8 cellular contexts compared by ENCODE assay signal in genomic region chr15:78506971-78507830, GRCh38. TPM values are rescaled to one million over a fixed set of nuclear protein-coding genes. Genes with fewer than 3 reads are reported as not detected.
DNase-seq lines count a peak whose midpoint lies in the region; ATAC-seq and TF ChIP-seq lines count a peak whose summit lies in the region.

A gene with protein sequence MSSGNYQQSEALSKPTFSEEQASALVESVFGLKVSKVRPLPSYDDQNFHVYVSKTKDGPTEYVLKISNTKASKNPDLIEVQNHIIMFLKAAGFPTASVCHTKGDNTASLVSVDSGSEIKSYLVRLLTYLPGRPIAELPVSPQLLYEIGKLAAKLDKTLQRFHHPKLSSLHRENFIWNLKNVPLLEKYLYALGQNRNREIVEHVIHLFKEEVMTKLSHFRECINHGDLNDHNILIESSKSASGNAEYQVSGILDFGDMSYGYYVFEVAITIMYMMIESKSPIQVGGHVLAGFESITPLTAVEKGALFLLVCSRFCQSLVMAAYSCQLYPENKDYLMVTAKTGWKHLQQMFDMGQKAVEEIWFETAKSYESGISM (plus strand): TSS chr15:78507577. CDS start chr15:78513089, 5,512 bp downstream.

- H3K36me3 ChIP-seq in esophagus muscularis mucosa: no peaks in the 10 kb centered on the region
- no peaks in the 10 kb centered on the region for H3K36me3 ChIP-seq in mucosa of stomach (ENCODE audit: control insufficient read depth, insufficient read depth, low read length)

- H3K4me3 Mint-ChIP-seq in activated T-cell treated with anti-CD3 and anti-CD28 coated beads, Interleukin-2, amount 50 U/mL, for 4 hours: peak within 1 kb of the TSS; percentile 84

- H3K9ac ChIP-seq in mucosa of stomach (ENCODE audit: low read length): peak within 1 kb of the TSS; percentile 67

- peaks cover 21% of the 10 kb centered on the region for H3K4me1 Mint-ChIP-seq in activated T-cell treated with anti-CD3 and anti-CD28 coated beads, Interleukin-2, amount 50 U/mL, for 4 hours (ENCODE audit: low read depth)

- WGBS in esophagus muscularis mucosa: 2% methylated on average over 55 of the region's 63 CpGs

- peak within 1 kb of the TSS; percentile 73 to 86 (median 80) for H3K27ac ChIP-seq in esophagus muscularis mucosa (replicated peaks in 1 of 4)

- DNase-seq in DMS114 treated with DMSO at 0.1 percent for 48 hours (lab: John Stamatoyannopoulos, UW; ENCODE audit: unreplicated experiment) (peak; percentile 99), KG1 (lab: John Stamatoyannopoulos, UW) (peak; percentile 53), esophagus muscularis mucosa (ENCODE audit: extremely low spot score) (peak; percentile 98)
- DNase-seq in activated T-cell treated with anti-CD3 and anti-CD28 coated beads, Interleukin-2, amount 50 U/mL, for 4 hours: peak; percentile 64
- peak; percentile 7 to 46 for DNase-seq in stimulated activated CD8-positive, alpha-beta memory T cell treated with anti-CD3 and anti-CD28 coated beads, Interleukin-4, amount 100 ng/mL, for 4 hours (ENCODE audit: low read depth in 2 of 2, low spot score in 1 of 2)

- H3K36me3 Mint-ChIP-seq in activated T-cell treated with anti-CD3 and anti-CD28 coated beads, Interleukin-2, amount 50 U/mL, for 4 hours (ENCODE audit: insufficient read depth): peaks cover 1% of the 10 kb centered on the region

- peaks cover 6% of the 10 kb centered on the region for H3K27me3 Mint-ChIP-seq in activated T-cell treated with anti-CD3 and anti-CD28 coated beads, Interleukin-2, amount 50 U/mL, for 4 hours (ENCODE audit: low read depth)

- ATAC-seq in GM21717 (IDR thresholded peaks at IDR 0.05; ENCODE audit: unreplicated experiment): peak; percentile 92
- peak; percentile 94 to 97 for ATAC-seq in activated T-cell treated with anti-CD3 and anti-CD28 coated beads, Interleukin-2, amount 50 U/mL, for 4 hours

- H3K27me3 ChIP-seq in esophagus muscularis mucosa: no peaks in the 10 kb centered on the region
- no peaks in the 10 kb centered on the region for H3K27me3 ChIP-seq in mucosa of stomach (ENCODE audit: control insufficient read depth, insufficient read depth, low read length)

- peak in 2 of 3 experiments; percentile 9 to 28 for TF ChIP-seq CTCF in esophagus muscularis mucosa (IDR thresholded peaks at IDR 0.05)

- intact Hi-C loops in esophagus muscularis mucosa (cut with DNase I): no loop called here

- H3K9me3 ChIP-seq in esophagus muscularis mucosa: no peaks in the 10 kb centered on the region
- no peaks in the 10 kb centered on the region for H3K9me3 ChIP-seq in mucosa of stomach (ENCODE audit: control insufficient read depth, low read length)

- no peaks in the 10 kb centered on the region for H3K9me3 Mint-ChIP-seq in activated T-cell treated with anti-CD3 and anti-CD28 coated beads, Interleukin-2, amount 50 U/mL, for 4 hours

- TF ChIP-seq EP300 in esophagus muscularis mucosa (IDR thresholded peaks at IDR 0.05): no peak

- no peak for TF ChIP-seq POLR2A in esophagus muscularis mucosa (IDR thresholded peaks at IDR 0.05; ENCODE audit: low read depth)

- H3K4me3 ChIP-seq in esophagus muscularis mucosa (peak within 1 kb of the TSS; percentile 75 to 83 (median 82)), mucosa of stomach (ENCODE audit: low read length) (peak within 1 kb of the TSS; percentile 70)

- H3K4me1 ChIP-seq in esophagus muscularis mucosa: peaks cover 7 to 17% (median 13%) of the 10 kb centered on the region in 4 donors
- H3K4me1 ChIP-seq in mucosa of stomach (ENCODE audit: control insufficient read depth, insufficient read depth, low read length): no peaks in the 10 kb centered on the region

TF ChIP-seq in PFSK-1, 5 proteins besides CTCF, POLR2A, EP300 and RAD21:
- TF ChIP-seq SIN3A (IDR thresholded peaks at IDR 0.05; ENCODE audit: borderline replicate concordance, insufficient read depth, low read length) (peak; percentile 62; the same call in 1 of the 2 replicates), FOXP2 (optimal IDR thresholded peaks at IDR 0.05; ENCODE audit: borderline replicate concordance, extremely low read depth, extremely low read length, insufficient read depth) (peak; percentile 37), TAF1 (IDR thresholded peaks at IDR 0.05; ENCODE audit: borderline replicate concordance, insufficient read depth, low read length) (no peak), POLR2AphosphoS5 (IDR thresholded peaks at IDR 0.05; ENCODE audit: low read depth, low read length) (peak; percentile 62)
- TF ChIP-seq, protein P1, sequence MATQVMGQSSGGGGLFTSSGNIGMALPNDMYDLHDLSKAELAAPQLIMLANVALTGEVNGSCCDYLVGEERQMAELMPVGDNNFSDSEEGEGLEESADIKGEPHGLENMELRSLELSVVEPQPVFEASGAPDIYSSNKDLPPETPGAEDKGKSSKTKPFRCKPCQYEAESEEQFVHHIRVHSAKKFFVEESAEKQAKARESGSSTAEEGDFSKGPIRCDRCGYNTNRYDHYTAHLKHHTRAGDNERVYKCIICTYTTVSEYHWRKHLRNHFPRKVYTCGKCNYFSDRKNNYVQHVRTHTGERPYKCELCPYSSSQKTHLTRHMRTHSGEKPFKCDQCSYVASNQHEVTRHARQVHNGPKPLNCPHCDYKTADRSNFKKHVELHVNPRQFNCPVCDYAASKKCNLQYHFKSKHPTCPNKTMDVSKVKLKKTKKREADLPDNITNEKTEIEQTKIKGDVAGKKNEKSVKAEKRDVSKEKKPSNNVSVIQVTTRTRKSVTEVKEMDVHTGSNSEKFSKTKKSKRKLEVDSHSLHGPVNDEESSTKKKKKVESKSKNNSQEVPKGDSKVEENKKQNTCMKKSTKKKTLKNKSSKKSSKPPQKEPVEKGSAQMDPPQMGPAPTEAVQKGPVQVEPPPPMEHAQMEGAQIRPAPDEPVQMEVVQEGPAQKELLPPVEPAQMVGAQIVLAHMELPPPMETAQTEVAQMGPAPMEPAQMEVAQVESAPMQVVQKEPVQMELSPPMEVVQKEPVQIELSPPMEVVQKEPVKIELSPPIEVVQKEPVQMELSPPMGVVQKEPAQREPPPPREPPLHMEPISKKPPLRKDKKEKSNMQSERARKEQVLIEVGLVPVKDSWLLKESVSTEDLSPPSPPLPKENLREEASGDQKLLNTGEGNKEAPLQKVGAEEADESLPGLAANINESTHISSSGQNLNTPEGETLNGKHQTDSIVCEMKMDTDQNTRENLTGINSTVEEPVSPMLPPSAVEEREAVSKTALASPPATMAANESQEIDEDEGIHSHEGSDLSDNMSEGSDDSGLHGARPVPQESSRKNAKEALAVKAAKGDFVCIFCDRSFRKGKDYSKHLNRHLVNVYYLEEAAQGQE (IDR thresholded peaks at IDR 0.05; ENCODE audit: insufficient read depth in 1 of 2, low read depth in 2 of 2, low read length in 2 of 2): no peak
TF ChIP-seq in PFSK-1: peak in this region for 3.

RNA-seq across cellular contexts. Expression of the gene that starts here (rescaled TPM):
- 3.1 TPM for polyA plus RNA-seq in PFSK-1 (2012; ENCODE audit: insufficient read length, low read depth)
- 1 to 10 TPM in 1 of 3 donors, under 1 TPM in 2; 0.58 to 1.2 (median 0.76) TPM for total RNA-seq in activated T-cell treated with anti-CD3 and anti-CD28 coated beads, Interleukin-2, amount 50 U/mL, for 4 hours
- 1 to 10 TPM; 5.8 to 8.6 (median 7.6) TPM for total RNA-seq in esophagus muscularis mucosa

Comparison
In these comparisons a context has a peak if more than half of its experiments do, and no peak if none do; other contexts are left out.
1. Peak in every context shown above with its lines: DNase-seq, ATAC-seq, H3K4me3 ChIP-seq and H3K27ac ChIP-seq.
2. DNase-seq: peak in every context shown above with its lines; median percentile 99 in DMS114 treated with DMSO at 0.1 percent for 48 hours; 98 in esophagus muscularis mucosa; 64 in activated T-cell treated with anti-CD3 and anti-CD28 coated beads, Interleukin-2, amount 50 U/mL, for 4 hours; 53 in KG1; 26 in stimulated activated CD8-positive, alpha-beta memory T cell treated with anti-CD3 and anti-CD28 coated beads, Interleukin-4, amount 100 ng/mL, for 4 hours.